1 cellular context compared by ENCODE assay signal in genomic region chrX:129609395-129609794, GRCh38.
TF ChIP-seq lines count a peak whose summit lies in the region.

No MANE protein-coding gene starts in this region.

TF ChIP-seq in SK-N-SH treated with all-trans-retinoic acid at 6 μM for 48 hours, 23 proteins besides CTCF, POLR2A, EP300 and RAD21 (continued from another document):
- TF ChIP-seq TSHZ2 (CRISPR knock-in tag; IDR thresholded peaks at IDR 0.05): no peak
- no peak for TF ChIP-seq CSRNP3 (CRISPR knock-in tag; IDR thresholded peaks at IDR 0.05)
- TF ChIP-seq ZNF565 (CRISPR knock-in tag; conservative IDR thresholded peaks at IDR 0.05; ENCODE audit: low read depth): no peak
- TF ChIP-seq ZNF8 (CRISPR knock-in tag; IDR thresholded peaks at IDR 0.05): no peak
